ENCODE assay signal across 1 cellular context in the genomic region with DNA sequence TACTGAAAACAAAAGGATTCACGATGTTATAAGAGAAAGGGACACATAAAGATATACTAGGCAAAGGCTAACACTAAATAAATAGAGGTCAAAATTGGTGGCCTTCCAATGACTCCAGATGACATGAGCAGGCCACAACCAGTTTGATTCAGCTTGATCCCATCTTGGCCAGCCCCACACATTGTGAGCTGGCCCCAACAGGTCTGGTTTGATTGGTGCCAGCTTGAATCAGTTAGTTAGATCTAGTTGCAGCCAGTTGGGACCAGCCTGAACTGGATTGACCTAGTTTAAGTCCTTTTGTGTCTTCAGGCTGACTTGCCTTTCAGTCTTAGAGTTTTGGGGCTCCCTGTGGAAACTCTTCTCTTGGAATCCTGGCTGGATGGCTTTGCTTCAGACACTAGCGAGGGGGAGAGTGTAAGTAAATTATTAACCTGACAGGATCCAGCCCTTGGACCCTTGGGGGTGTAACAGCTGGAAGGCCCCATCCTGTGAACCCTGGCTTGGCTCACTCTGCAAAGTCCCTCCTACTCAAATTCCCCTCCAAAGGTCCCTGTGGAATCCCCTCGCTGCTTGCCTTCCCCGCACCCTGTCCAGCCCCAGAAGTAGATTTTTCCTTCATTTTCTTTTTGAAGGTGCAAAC.
TF ChIP-seq lines count a peak whose summit lies in the region.

No MANE protein-coding gene starts in this region.

TF ChIP-seq in GM23338, 12 proteins besides CTCF, POLR2A, EP300 and RAD21 (continued from another document):
- TF ChIP-seq, protein P1, sequence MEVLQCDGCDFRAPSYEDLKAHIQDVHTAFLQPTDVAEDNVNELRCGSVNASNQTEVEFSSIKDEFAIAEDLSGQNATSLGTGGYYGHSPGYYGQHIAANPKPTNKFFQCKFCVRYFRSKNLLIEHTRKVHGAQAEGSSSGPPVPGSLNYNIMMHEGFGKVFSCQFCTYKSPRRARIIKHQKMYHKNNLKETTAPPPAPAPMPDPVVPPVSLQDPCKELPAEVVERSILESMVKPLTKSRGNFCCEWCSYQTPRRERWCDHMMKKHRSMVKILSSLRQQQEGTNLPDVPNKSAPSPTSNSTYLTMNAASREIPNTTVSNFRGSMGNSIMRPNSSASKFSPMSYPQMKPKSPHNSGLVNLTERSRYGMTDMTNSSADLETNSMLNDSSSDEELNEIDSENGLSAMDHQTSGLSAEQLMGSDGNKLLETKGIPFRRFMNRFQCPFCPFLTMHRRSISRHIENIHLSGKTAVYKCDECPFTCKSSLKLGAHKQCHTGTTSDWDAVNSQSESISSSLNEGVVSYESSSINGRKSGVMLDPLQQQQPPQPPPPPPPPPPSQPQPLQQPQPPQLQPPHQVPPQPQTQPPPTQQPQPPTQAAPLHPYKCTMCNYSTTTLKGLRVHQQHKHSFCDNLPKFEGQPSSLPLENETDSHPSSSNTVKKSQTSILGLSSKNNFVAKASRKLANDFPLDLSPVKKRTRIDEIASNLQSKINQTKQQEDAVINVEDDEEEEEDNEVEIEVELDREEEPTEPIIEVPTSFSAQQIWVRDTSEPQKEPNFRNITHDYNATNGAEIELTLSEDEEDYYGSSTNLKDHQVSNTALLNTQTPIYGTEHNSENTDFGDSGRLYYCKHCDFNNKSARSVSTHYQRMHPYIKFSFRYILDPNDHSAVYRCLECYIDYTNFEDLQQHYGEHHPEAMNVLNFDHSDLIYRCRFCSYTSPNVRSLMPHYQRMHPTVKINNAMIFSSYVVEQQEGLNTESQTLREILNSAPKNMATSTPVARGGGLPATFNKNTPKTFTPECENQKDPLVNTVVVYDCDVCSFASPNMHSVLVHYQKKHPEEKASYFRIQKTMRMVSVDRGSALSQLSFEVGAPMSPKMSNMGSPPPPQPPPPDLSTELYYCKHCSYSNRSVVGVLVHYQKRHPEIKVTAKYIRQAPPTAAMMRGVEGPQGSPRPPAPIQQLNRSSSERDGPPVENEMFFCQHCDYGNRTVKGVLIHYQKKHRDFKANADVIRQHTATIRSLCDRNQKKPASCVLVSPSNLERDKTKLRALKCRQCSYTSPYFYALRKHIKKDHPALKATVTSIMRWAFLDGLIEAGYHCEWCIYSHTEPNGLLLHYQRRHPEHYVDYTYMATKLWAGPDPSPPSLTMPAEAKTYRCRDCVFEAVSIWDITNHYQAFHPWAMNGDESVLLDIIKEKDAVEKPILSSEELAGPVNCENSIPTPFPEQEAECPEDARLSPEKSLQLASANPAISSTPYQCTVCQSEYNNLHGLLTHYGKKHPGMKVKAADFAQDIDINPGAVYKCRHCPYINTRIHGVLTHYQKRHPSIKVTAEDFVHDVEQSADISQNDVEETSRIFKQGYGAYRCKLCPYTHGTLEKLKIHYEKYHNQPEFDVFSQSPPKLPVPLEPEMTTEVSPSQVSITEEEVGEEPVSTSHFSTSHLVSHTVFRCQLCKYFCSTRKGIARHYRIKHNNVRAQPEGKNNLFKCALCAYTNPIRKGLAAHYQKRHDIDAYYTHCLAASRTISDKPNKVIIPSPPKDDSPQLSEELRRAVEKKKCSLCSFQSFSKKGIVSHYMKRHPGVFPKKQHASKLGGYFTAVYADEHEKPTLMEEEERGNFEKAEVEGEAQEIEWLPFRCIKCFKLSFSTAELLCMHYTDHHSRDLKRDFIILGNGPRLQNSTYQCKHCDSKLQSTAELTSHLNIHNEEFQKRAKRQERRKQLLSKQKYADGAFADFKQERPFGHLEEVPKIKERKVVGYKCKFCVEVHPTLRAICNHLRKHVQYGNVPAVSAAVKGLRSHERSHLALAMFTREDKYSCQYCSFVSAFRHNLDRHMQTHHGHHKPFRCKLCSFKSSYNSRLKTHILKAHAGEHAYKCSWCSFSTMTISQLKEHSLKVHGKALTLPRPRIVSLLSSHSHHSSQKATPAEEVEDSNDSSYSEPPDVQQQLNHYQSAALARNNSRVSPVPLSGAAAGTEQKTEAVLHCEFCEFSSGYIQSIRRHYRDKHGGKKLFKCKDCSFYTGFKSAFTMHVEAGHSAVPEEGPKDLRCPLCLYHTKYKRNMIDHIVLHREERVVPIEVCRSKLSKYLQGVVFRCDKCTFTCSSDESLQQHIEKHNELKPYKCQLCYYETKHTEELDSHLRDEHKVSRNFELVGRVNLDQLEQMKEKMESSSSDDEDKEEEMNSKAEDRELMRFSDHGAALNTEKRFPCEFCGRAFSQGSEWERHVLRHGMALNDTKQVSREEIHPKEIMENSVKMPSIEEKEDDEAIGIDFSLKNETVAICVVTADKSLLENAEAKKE (CRISPR knock-in tag; IDR thresholded peaks at IDR 0.05), result no peak
- TF ChIP-seq CREB1 (CRISPR knock-in tag; IDR thresholded peaks at IDR 0.05; ENCODE audit: low read depth) (no peak), EZH2phosphoT487 (IDR thresholded peaks at IDR 0.05; ENCODE audit: unreplicated experiment) (no peak), STAT1 (IDR thresholded peaks at IDR 0.05; ENCODE audit: unreplicated experiment) (no peak)
- TF ChIP-seq, protein P2, sequence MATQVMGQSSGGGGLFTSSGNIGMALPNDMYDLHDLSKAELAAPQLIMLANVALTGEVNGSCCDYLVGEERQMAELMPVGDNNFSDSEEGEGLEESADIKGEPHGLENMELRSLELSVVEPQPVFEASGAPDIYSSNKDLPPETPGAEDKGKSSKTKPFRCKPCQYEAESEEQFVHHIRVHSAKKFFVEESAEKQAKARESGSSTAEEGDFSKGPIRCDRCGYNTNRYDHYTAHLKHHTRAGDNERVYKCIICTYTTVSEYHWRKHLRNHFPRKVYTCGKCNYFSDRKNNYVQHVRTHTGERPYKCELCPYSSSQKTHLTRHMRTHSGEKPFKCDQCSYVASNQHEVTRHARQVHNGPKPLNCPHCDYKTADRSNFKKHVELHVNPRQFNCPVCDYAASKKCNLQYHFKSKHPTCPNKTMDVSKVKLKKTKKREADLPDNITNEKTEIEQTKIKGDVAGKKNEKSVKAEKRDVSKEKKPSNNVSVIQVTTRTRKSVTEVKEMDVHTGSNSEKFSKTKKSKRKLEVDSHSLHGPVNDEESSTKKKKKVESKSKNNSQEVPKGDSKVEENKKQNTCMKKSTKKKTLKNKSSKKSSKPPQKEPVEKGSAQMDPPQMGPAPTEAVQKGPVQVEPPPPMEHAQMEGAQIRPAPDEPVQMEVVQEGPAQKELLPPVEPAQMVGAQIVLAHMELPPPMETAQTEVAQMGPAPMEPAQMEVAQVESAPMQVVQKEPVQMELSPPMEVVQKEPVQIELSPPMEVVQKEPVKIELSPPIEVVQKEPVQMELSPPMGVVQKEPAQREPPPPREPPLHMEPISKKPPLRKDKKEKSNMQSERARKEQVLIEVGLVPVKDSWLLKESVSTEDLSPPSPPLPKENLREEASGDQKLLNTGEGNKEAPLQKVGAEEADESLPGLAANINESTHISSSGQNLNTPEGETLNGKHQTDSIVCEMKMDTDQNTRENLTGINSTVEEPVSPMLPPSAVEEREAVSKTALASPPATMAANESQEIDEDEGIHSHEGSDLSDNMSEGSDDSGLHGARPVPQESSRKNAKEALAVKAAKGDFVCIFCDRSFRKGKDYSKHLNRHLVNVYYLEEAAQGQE (IDR thresholded peaks at IDR 0.05; ENCODE audit: unreplicated experiment), result no peak
